Comparison of ENCODE assay signal across 1 cellular context in the genomic region with DNA sequence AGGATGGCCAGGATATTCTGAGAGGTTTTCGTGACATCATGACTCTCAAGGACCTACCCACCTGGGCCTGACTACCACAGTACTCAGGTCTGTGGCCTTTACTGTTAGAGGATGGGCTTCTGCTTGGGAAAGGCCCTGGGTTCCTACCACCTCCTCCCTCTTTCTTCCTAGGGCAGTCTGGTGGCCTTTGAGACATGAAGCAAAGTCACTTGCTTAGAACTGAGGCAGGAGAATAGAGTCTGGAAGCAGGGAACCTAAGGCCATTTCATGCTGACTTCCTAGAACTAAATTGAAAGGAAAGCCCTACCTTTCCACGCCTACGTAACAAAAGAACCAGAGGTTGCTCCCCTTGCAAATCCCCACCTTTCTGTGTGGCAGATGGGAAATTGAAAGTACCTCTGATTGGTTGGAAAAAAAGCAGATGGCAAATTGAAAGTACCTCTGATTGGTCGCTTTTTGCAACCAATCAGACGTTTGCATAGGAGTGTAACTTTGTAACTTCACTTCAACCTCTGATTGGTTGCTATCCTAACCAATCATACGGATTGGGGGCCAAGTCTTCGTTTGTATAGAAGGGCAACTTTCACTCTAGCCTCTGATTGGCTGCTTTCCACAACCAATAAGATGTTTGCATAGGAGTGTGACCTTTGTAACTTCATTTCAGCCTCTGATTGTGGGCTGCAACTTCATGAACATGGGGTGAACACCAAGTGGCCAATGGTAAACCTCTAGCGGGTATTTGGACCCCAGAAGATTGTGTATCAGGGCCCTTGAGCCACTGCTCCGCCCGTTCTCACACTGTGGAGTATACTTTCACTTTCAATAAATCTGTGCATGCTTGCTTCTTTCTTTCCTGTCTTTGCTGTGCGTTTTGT.
TF ChIP-seq lines count a peak whose summit lies in the region.

No MANE protein-coding gene starts in this region.

TF ChIP-seq in A549, 52 proteins besides CTCF, POLR2A, EP300 and RAD21 (continued from another document):
- TF ChIP-seq GATA3 (IDR thresholded peaks at IDR 0.05; ENCODE audit: borderline replicate concordance) (no peak), PHF8 (IDR thresholded peaks at IDR 0.05; ENCODE audit: borderline replicate concordance, low read depth) (no peak), HDAC2 (IDR thresholded peaks at IDR 0.05) (no peak)
